In genomic region chr11:31646206-31646605, GRCh38 we compare ENCODE assay signal across 1 cellular context.
TF ChIP-seq lines count a peak whose summit lies in the region.

No MANE protein-coding gene starts in this region.

TF ChIP-seq in HCT116, 20 proteins besides CTCF, POLR2A, EP300 and RAD21 (continued from another document):
- TF ChIP-seq REST (IDR thresholded peaks at IDR 0.05; ENCODE audit: low read depth), result no peak
- TF ChIP-seq JUND (IDR thresholded peaks at IDR 0.05), result no peak
- no peak for TF ChIP-seq ZBTB33 (IDR thresholded peaks at IDR 0.05; ENCODE audit: extremely low read depth, insufficient replicate concordance, low read length)
- TF ChIP-seq ATF3 (IDR thresholded peaks at IDR 0.05), result no peak
- no peak for TF ChIP-seq FOSL1 (IDR thresholded peaks at IDR 0.05; ENCODE audit: low read depth)
- TF ChIP-seq CEBPB (IDR thresholded peaks at IDR 0.05; ENCODE audit: low read depth), result no peak
- no peak for TF ChIP-seq CBX3 (IDR thresholded peaks at IDR 0.05; ENCODE audit: low read depth)
- no peak for TF ChIP-seq MAX (IDR thresholded peaks at IDR 0.05)
- TF ChIP-seq SRF (IDR thresholded peaks at IDR 0.05; ENCODE audit: low read depth), result no peak
- TF ChIP-seq TCF7L2 (IDR thresholded peaks at IDR 0.05; ENCODE audit: borderline replicate concordance, extremely low read depth, insufficient read depth, insufficient read length), result no peak
- no peak for TF ChIP-seq EZH2 (IDR thresholded peaks at IDR 0.05)
- no peak for TF ChIP-seq ZFX (IDR thresholded peaks at IDR 0.05)
- TF ChIP-seq ELF1 (IDR thresholded peaks at IDR 0.05; ENCODE audit: borderline replicate concordance, low read depth), result no peak
